ENCODE assay signal across 1 cellular context in the genomic region with DNA sequence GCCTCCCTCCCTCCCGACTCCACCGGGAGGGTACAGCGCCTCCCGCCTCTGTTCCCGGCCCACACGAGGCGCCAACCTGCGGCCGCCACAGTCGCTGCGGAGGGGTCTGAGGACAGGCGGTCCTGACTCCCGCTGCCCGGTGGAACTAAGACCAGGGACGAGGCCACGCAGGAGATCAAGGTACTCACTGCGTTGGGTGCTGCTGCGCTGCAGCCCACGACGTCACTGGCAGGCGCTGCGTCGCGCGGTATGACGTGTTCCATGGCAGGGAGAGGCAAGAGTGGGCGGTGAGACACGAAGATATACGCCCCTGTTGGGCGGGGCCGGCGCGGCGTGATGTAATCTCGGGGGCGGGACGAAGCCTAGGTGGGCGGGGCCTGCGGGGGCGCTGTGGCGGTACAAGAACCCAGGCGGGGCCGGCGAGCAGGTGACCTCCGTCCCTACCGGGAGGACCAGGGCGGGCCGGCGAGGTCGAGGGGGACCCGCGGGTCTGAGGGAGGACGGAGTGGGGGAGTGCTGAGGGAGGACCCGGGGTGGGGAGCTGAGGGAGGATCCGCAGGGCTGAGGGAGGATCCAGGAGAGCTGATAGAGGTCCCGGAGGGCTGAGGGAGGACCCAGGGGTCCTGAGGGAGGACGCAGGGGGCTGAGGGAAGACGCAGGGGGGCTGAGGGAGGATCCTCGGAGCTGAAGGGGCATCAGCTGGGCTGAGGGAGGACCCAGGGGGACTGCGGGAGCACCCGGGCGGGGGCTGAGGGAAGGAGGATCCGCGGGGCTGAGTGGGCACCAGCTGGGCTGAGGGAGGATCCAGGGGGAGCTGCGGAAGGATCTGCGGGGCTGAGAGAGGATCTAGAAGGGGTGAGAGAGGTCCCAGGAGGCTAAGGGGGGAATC.
TF ChIP-seq lines count a peak whose summit lies in the region.

A gene (minus strand): TSS at position 227 of the 889 bp plus-strand sequence. CDS start 1,039 bp downstream, outside the sequence.

TF ChIP-seq in K562, 482 proteins besides CTCF, POLR2A, EP300 and RAD21 (continued from another document):
- TF ChIP-seq ZBTB1 (CRISPR knock-in tag; IDR thresholded peaks at IDR 0.05; ENCODE audit: borderline replicate concordance, low read depth) (peak; percentile 63; the same call in 1 of the 2 replicates), CBFA2T3 (IDR thresholded peaks at IDR 0.05) (0 out of 2 replicates have a peak, but pooled peaks have one; percentile 15), SMARCA5 (IDR thresholded peaks at IDR 0.05) (no peak; the same call in none of the 2 replicates), SAP30 (IDR thresholded peaks at IDR 0.05; ENCODE audit: borderline replicate concordance, insufficient read depth, low read depth, low read length, poor library complexity, severe bottlenecking) (peak; percentile 79), NR3C1 (CRISPR knock-in tag; IDR thresholded peaks at IDR 0.05) (no peak), SMAD4 (CRISPR knock-in tag; conservative IDR thresholded peaks at IDR 0.05) (no peak), ZFP1 (CRISPR knock-in tag; IDR thresholded peaks at IDR 0.05) (no peak), ZNF586 (CRISPR knock-in tag; conservative IDR thresholded peaks at IDR 0.05) (no peak), ETV5 (CRISPR knock-in tag; IDR thresholded peaks at IDR 0.05; ENCODE audit: low read depth) (no peak), MECOM (CRISPR knock-in tag; IDR thresholded peaks at IDR 0.05) (no peak), ZNF3 (CRISPR knock-in tag; IDR thresholded peaks at IDR 0.05) (no peak), TRIM28 (IDR thresholded peaks at IDR 0.05) (no peak), ZNF707 (CRISPR knock-in tag; conservative IDR thresholded peaks at IDR 0.05) (no peak), HDAC3 (IDR thresholded peaks at IDR 0.05; ENCODE audit: borderline replicate concordance, partially characterized antibody) (no peak), FUS (optimal IDR thresholded peaks at IDR 0.05; ENCODE audit: low read depth, low read length) (no peak), JUNB (CRISPR knock-in tag; conservative IDR thresholded peaks at IDR 0.05) (no peak; the same call in 1 of the 2 replicates), FOXK2 (conservative IDR thresholded peaks at IDR 0.05 in 1 of 2, IDR thresholded peaks at IDR 0.05 in 1 of 2; ENCODE audit: low read depth in 2 of 2) (peak; percentile 91 to 92), XRCC5 (IDR thresholded peaks at IDR 0.05; ENCODE audit: low read depth, low read length) (no peak), SAFB2 (IDR thresholded peaks at IDR 0.05; ENCODE audit: borderline replicate concordance, low read depth, low read length, severe bottlenecking) (no peak), TAF9B (IDR thresholded peaks at IDR 0.05; ENCODE audit: partially characterized antibody) (no peak), ZEB2 (IDR thresholded peaks at IDR 0.05) (0 out of 2 replicates have a peak, but pooled peaks have one; percentile 17)
- TF ChIP-seq, protein P1, sequence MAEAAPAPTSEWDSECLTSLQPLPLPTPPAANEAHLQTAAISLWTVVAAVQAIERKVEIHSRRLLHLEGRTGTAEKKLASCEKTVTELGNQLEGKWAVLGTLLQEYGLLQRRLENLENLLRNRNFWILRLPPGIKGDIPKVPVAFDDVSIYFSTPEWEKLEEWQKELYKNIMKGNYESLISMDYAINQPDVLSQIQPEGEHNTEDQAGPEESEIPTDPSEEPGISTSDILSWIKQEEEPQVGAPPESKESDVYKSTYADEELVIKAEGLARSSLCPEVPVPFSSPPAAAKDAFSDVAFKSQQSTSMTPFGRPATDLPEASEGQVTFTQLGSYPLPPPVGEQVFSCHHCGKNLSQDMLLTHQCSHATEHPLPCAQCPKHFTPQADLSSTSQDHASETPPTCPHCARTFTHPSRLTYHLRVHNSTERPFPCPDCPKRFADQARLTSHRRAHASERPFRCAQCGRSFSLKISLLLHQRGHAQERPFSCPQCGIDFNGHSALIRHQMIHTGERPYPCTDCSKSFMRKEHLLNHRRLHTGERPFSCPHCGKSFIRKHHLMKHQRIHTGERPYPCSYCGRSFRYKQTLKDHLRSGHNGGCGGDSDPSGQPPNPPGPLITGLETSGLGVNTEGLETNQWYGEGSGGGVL (CRISPR knock-in tag; IDR thresholded peaks at IDR 0.05), result no peak
- TF ChIP-seq, protein P2, sequence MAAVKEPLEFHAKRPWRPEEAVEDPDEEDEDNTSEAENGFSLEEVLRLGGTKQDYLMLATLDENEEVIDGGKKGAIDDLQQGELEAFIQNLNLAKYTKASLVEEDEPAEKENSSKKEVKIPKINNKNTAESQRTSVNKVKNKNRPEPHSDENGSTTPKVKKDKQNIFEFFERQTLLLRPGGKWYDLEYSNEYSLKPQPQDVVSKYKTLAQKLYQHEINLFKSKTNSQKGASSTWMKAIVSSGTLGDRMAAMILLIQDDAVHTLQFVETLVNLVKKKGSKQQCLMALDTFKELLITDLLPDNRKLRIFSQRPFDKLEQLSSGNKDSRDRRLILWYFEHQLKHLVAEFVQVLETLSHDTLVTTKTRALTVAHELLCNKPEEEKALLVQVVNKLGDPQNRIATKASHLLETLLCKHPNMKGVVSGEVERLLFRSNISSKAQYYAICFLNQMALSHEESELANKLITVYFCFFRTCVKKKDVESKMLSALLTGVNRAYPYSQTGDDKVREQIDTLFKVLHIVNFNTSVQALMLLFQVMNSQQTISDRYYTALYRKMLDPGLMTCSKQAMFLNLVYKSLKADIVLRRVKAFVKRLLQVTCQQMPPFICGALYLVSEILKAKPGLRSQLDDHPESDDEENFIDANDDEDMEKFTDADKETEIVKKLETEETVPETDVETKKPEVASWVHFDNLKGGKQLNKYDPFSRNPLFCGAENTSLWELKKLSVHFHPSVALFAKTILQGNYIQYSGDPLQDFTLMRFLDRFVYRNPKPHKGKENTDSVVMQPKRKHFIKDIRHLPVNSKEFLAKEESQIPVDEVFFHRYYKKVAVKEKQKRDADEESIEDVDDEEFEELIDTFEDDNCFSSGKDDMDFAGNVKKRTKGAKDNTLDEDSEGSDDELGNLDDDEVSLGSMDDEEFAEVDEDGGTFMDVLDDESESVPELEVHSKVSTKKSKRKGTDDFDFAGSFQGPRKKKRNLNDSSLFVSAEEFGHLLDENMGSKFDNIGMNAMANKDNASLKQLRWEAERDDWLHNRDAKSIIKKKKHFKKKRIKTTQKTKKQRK (IDR thresholded peaks at IDR 0.05; ENCODE audit: borderline replicate concordance, low read depth, low read length), result 0 out of 2 replicates have a peak, but pooled peaks have one; percentile 6
- TF ChIP-seq, protein P3, sequence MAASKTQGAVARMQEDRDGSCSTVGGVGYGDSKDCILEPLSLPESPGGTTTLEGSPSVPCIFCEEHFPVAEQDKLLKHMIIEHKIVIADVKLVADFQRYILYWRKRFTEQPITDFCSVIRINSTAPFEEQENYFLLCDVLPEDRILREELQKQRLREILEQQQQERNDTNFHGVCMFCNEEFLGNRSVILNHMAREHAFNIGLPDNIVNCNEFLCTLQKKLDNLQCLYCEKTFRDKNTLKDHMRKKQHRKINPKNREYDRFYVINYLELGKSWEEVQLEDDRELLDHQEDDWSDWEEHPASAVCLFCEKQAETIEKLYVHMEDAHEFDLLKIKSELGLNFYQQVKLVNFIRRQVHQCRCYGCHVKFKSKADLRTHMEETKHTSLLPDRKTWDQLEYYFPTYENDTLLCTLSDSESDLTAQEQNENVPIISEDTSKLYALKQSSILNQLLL (CRISPR knock-in tag; IDR thresholded peaks at IDR 0.05; ENCODE audit: borderline replicate concordance), result no peak
TF ChIP-seq in K562: peak in this region for 170.
